Comparison of ENCODE assay signal across 9 cellular contexts in genomic region chr7:87465534-87465880, GRCh38. TPM values are rescaled to one million over a fixed set of nuclear protein-coding genes. Genes with fewer than 3 reads are reported as not detected.
A peak's percentile ranks its signal among the peaks of the same experiment; 100 is the strongest.
DNase-seq lines count a peak whose midpoint lies in the region; ATAC-seq, FAIRE-seq and TF ChIP-seq lines count a peak whose summit lies in the region.
"Not testable (repeated sequence)": the region's sequence is repeated elsewhere in the genome, so short reads cannot be mapped to it uniquely, and the experiment has no call there.
"Had no signal": no experiment of that assay in that cellular context is flagged by ENCODE, and none has a peak within 500 bp of the region (broad histone marks: within the 10 kb centered on the region; RNA-seq: fewer than 3 reads in every experiment).

No MANE protein-coding gene starts in this region.

- not testable (repeated sequence) for H3K4me1 Mint-ChIP-seq in Calu3 (ENCODE audit: low read depth, unreplicated experiment)
- peaks cover 33% of the 10 kb centered on the region for H3K4me1 Mint-ChIP-seq in neural crest cell

- not testable (repeated sequence) for H3F3A ChIP-seq in PC-9 (ENCODE audit: insufficient read depth, low read depth)

- intact Hi-C loops in Calu3 (cut with micrococcal nuclease; ENCODE audit: unreplicated experiment); PC-9 (cut with micrococcal nuclease; ENCODE audit: unreplicated experiment): not testable (repeated sequence)
- intact Hi-C loops in HepG2 (cut with micrococcal nuclease; ENCODE audit: unreplicated experiment) = loop anchor here (1.0 kb wide), 1 partner anchor 10 kb away; the partner anchor contains the start of gene ABCB4

- H4K20me1 ChIP-seq in PC-9 (ENCODE audit: insufficient read depth); HepG2 (ENCODE audit: insufficient read depth, low read length): not testable (repeated sequence)

- H3K9me3 ChIP-seq in HEK293 (ENCODE audit: control insufficient read depth, insufficient read depth, low read depth, low read length); PC-9 (ENCODE audit: insufficient read depth, low read depth); cardiac muscle cell (ENCODE audit: low read depth); HepG2 (ENCODE audit: low read length): not testable (repeated sequence)

- not testable (repeated sequence) for H3K4me1 ChIP-seq in HEK293 (ENCODE audit: control insufficient read depth, insufficient read depth, low read length); PC-9 (replicated peaks; ENCODE audit: insufficient read depth)
- peaks cover 25% of the 10 kb centered on the region for H3K4me1 ChIP-seq in cardiac muscle cell (ENCODE audit: low read depth)
- H3K4me1 ChIP-seq in HepG2 (ENCODE audit: insufficient read depth, low read length) = peaks cover 36% of the 10 kb centered on the region

- H3K4me3 Mint-ChIP-seq in Calu3 (ENCODE audit: low read depth, unreplicated experiment) = peak overlapping the region; percentile 49
- not testable (repeated sequence) for H3K4me3 Mint-ChIP-seq in neural crest cell

- H3K4me2 ChIP-seq in PC-9 (peak overlapping the region; percentile 65; the same call in 1 of the 2 replicates), HepG2 (ENCODE audit: low read depth, low read length) (peak overlapping the region; percentile 83)

- in situ Hi-C loops in HepG2 (cut with HindIII; ENCODE audit: extremely low pct_ligation_motif_present, low pct_unique_long_range_greater_than_20kb) = not testable (repeated sequence)

- H3K9me3 Mint-ChIP-seq in Calu3 (ENCODE audit: low read depth, unreplicated experiment) = not testable (repeated sequence)
- peaks cover 13% of the 10 kb centered on the region for H3K9me3 Mint-ChIP-seq in neural crest cell

- H3K27ac ChIP-seq in 22Rv1 = peak overlapping the region; percentile 50
- H3K27ac ChIP-seq in HEK293 (ENCODE audit: extremely low read depth, low read depth, low read length); PC-9: not testable (repeated sequence)
- peak overlapping the region; percentile 52 for H3K27ac ChIP-seq in cardiac muscle cell
- H3K27ac ChIP-seq in HepG2 (ENCODE audit: extremely low read length, insufficient read depth, low read length) = peak overlapping the region; percentile 87

- H3K36me3 Mint-ChIP-seq in Calu3 (ENCODE audit: insufficient read depth, unreplicated experiment) = not testable (repeated sequence)
- H3K36me3 Mint-ChIP-seq in neural crest cell (ENCODE audit: low read depth) = peaks cover 37% of the 10 kb centered on the region

- TF ChIP-seq POLR2A in HepG2 (IDR thresholded peaks at IDR 0.05; ENCODE audit: insufficient read depth in 1 of 2, low read depth in 2 of 2, low read length in 2 of 2) = not testable (repeated sequence)

- not testable (repeated sequence) for BruUV-seq in Calu3 (replicated peaks; lab: Mats Ljungman, UMichigan); PC-9 (replicated peaks; lab: Mats Ljungman, UMichigan); HepG2 (replicated peaks; lab: Mats Ljungman, UMichigan)

- TF ChIP-seq RAD21 in HepG2 (CRISPR knock-in tag; IDR thresholded peaks at IDR 0.05) = not testable (repeated sequence)

- H3K27me3 Mint-ChIP-seq in Calu3 (ENCODE audit: unreplicated experiment); neural crest cell (ENCODE audit: low read depth): not testable (repeated sequence)

- H3K27me3 ChIP-seq in PC-9 (ENCODE audit: insufficient read depth, low read depth); cardiac muscle cell; HepG2 (ENCODE audit: control insufficient read depth in 1 of 2, insufficient read depth in 2 of 2, low read length in 2 of 2): not testable (repeated sequence)

- not testable (repeated sequence) for H3K27ac Mint-ChIP-seq in Calu3 (ENCODE audit: unreplicated experiment)
- H3K27ac Mint-ChIP-seq in neural crest cell (ENCODE audit: unreplicated experiment) = peak overlapping the region; percentile 57

- H3K9ac ChIP-seq in HepG2 (ENCODE audit: insufficient read depth, low read depth, low read length) = peak overlapping the region; percentile 62

- 95% methylated on average over 5 of the region's 7 CpGs for WGBS in HepG2 (ENCODE audit: low lambda C conversion rate)

- POLR2A ChIA-PET in HEK293 (lab: Yijun Ruan, JAX); PC-9 (lab: Charles Lee; ENCODE audit: unreplicated experiment): not testable (repeated sequence)
- POLR2A ChIA-PET in HepG2 (lab: Yijun Ruan, JAX) = interaction anchor here (0.9 to 2.9 kb wide), 15 partner anchors 8 to 313 kb away, joined by 3 to 19 read pairs (median 5); partner anchors contain the start of genes ABCB4 and DMTF1

- CTCF ChIA-PET in Calu3 (lab: Charles Lee); PC-9 (lab: Charles Lee); HepG2 (lab: Yijun Ruan, JAX; ENCODE audit: low intra/inter-chr PET ratio, low total read pairs): not testable (repeated sequence)
- CTCF ChIA-PET in HEK293 (lab: Yijun Ruan, JAX) = interaction anchor here (1.6 kb wide), 1 partner anchor 11 kb away, joined by 4 read pairs; no protein-coding TSS in a partner anchor

- not testable (repeated sequence) for ATAC-seq in HepG2

- not testable (repeated sequence) for TF ChIP-seq EP300 in HepG2 (IDR thresholded peaks at IDR 0.05; ENCODE audit: low read depth in 2 of 2, low read length in 2 of 2); HepG2 (CRISPR knock-in tag; IDR thresholded peaks at IDR 0.05; ENCODE audit: borderline replicate concordance)

- H3K79me2 ChIP-seq in PC-9 (ENCODE audit: low read depth); HepG2 (ENCODE audit: insufficient read depth, low read length): not testable (repeated sequence)

- H3K36me3 ChIP-seq in HEK293 (ENCODE audit: control insufficient read depth in 2 of 2, insufficient read depth in 1 of 2, low read length in 2 of 2); PC-9 (ENCODE audit: low read depth); cardiac muscle cell: not testable (repeated sequence)
- peaks cover 0 to 11% of the 10 kb centered on the region in 2 experiments; a peak in 3 of 5 replicates for H3K36me3 ChIP-seq in HepG2 (replicated peaks in 1 of 2; ENCODE audit: control insufficient read depth in 1 of 2, insufficient read depth in 2 of 2, low read length in 2 of 2)

- DNase-seq in Calu3; PC-9; cardiac muscle cell (ENCODE audit: low read depth in 1 of 2, low spot score in 1 of 2); HepG2 (ENCODE audit: low spot score); neural crest cell (ENCODE audit: low read depth, low spot score): not testable (repeated sequence)

- not testable (repeated sequence) for H3K9me2 ChIP-seq in PC-9 (ENCODE audit: insufficient read depth)

- H2AFZ ChIP-seq in PC-9; HepG2 (ENCODE audit: low read length): not testable (repeated sequence)

- not testable (repeated sequence) for H3K4me3 ChIP-seq in HEK293 (ENCODE audit: low read depth, low read length); PC-9; cardiac muscle cell
- peak overlapping the region in 1 of 3 experiments; percentile 66; a peak in 2 of 6 replicates for H3K4me3 ChIP-seq in HepG2 (replicated peaks in 1 of 3; ENCODE audit: insufficient read depth in 1 of 3, low read depth in 2 of 3, low read length in 3 of 3)

- not testable (repeated sequence) for TF ChIP-seq CTCF in 22Rv1 (IDR thresholded peaks at IDR 0.05); Calu3 (IDR thresholded peaks at IDR 0.05; ENCODE audit: unreplicated experiment); HEK293 (tag by site-specific recombination; IDR thresholded peaks at IDR 0.05); PC-9 (conservative IDR thresholded peaks at IDR 0.05); cardiac muscle cell (IDR thresholded peaks at IDR 0.05; ENCODE audit: low read depth, low read length); HepG2 (CRISPR knock-in tag; IDR thresholded peaks at IDR 0.05); neural crest cell (conservative IDR thresholded peaks at IDR 0.05)

- not testable (repeated sequence) for FAIRE-seq in HepG2 (lab: Jason Lieb, UNC)

TF ChIP-seq in HEK293, 187 proteins besides CTCF, POLR2A, EP300 and RAD21 (continues in another document):
- 0 out of 2 replicates have a peak, but pooled peaks have one; percentile 5 for TF ChIP-seq ZFP69B (tag by site-specific recombination; IDR thresholded peaks at IDR 0.05)

RNA-seq across cellular contexts. Expression of gene ABCB4, which starts 10.0 kb away (rescaled TPM):
- total RNA-seq in Calu3 (2022) = not detected in 2 replicates
- not detected in 2 replicates for total RNA-seq in PC-9 (2021)
- total RNA-seq in cardiac muscle cell = 1.0 and 2.8 TPM in 2 replicates
- polyA plus RNA-seq in cardiac muscle cell = 1.4 and 1.8 TPM in 2 replicates
- total RNA-seq in HepG2 (2016; rRNA removed; fragmentation: Illumina TruSeq; extraction: Trizol) = 10.8 and 32.4 TPM in 2 replicates
- 9.0 and 9.2 TPM in 2 replicates for total RNA-seq in HepG2 (2016; cell fraction: cytosol; rRNA removed; fragmentation: Illumina TruSeq; extraction: Trizol; ENCODE audit: low read depth)
- 9.9 and 29.3 TPM in 2 replicates for total RNA-seq in HepG2 (2016; cell fraction: insoluble cytoplasmic fraction; rRNA removed; fragmentation: Illumina TruSeq; extraction: Trizol)
- total RNA-seq in HepG2 (2016; cell fraction: membrane; rRNA removed; fragmentation: Illumina TruSeq; extraction: Trizol) = 7.7 and 8.5 TPM in 2 replicates
- total RNA-seq in HepG2 (2016; cell fraction: nucleus; rRNA removed; fragmentation: Illumina TruSeq; extraction: Trizol) = 62.5 and 66.2 TPM in 2 replicates
- 18.0 and 20.8 TPM in 2 replicates for polyA plus RNA-seq in HepG2 (2011; rRNA removed)
- 12.2 and 13.6 TPM in 2 replicates for polyA plus RNA-seq in HepG2 (2011; cell fraction: cytosol; rRNA removed)
- 26.5 and 32.9 TPM in 2 replicates for polyA plus RNA-seq in HepG2 (2011; cell fraction: nucleus; rRNA removed)
- 15.0 and 18.7 TPM in 2 replicates for polyA plus RNA-seq in HepG2 (2012)
- 2.1 TPM in 2 replicates for polyA plus RNA-seq in HepG2 (2016; cell fraction: cytosol; fragmentation: Illumina TruSeq; extraction: Trizol; ENCODE audit: low read depth)
- 7.5 and 9.1 TPM in 2 replicates for polyA plus RNA-seq in HepG2 (2016; cell fraction: insoluble cytoplasmic fraction; fragmentation: Illumina TruSeq; extraction: Trizol; ENCODE audit: low read depth)
- polyA plus RNA-seq in HepG2 (2016; cell fraction: membrane; fragmentation: Illumina TruSeq; extraction: Trizol; ENCODE audit: low read depth) = 3.6 and 5.2 TPM in 2 replicates
- polyA plus RNA-seq in HepG2 (2016; cell fraction: nucleus; fragmentation: Illumina TruSeq; extraction: Trizol; ENCODE audit: insufficient read depth, low read depth) = 34.8 and 50.0 TPM in 2 replicates
- polyA minus RNA-seq in HepG2 (2011; rRNA and poly(A)+ RNA removed; ENCODE audit: low replicate concordance) = 17.4 TPM in 1 of 2 replicates, not detected in the other
- polyA minus RNA-seq in HepG2 (2011; cell fraction: cytosol; rRNA and poly(A)+ RNA removed) = 12.0 and 22.4 TPM in 2 replicates
- polyA minus RNA-seq in HepG2 (2011; cell fraction: nucleus; rRNA and poly(A)+ RNA removed) = 124 and 138 TPM in 2 replicates
- 5.8 and 6.7 TPM in 2 replicates for total RNA-seq in neural crest cell
- total RNA-seq: CD4-positive, CD25-positive, alpha-beta regulatory T cell had no signal
- polyA plus RNA-seq: CD4-positive, CD25-positive, alpha-beta regulatory T cell; CD8-positive, alpha-beta memory T cell had no signal
